13 cellular contexts compared by ENCODE assay signal in genomic region chr20:47857994-47858557, GRCh38.
A peak's percentile ranks its signal among the peaks of the same experiment; 100 is the strongest.
DNase-seq lines count a peak whose midpoint lies in the region; ATAC-seq and TF ChIP-seq lines count a peak whose summit lies in the region.
"Had no signal": no experiment of that assay in that cellular context is flagged by ENCODE, and none has a peak within 500 bp of the region (broad histone marks: within the 10 kb centered on the region; RNA-seq: fewer than 3 reads in every experiment).

No MANE protein-coding gene starts in this region.

- H3K4me1 Mint-ChIP-seq in GM23338, result peaks cover 6% of the 10 kb centered on the region; the same call in 2 of the 3 replicates

- H3K27me3 Mint-ChIP-seq in GM23338 (ENCODE audit: insufficient read depth, low read depth, poor library complexity), result peaks cover 2% of the 10 kb centered on the region

- H3K4me2 ChIP-seq in GM23338, result no peak overlapping the region

- H3K27me3 ChIP-seq in GM23338 (ENCODE audit: insufficient read depth), result no peaks in the 10 kb centered on the region
- H3K27me3 ChIP-seq in rectal smooth muscle tissue (ENCODE audit: control insufficient read depth, insufficient read depth, low read length), result no peaks in the 10 kb centered on the region

- ATAC-seq in GM23338 (no peak), HG02571 (IDR thresholded peaks at IDR 0.05; ENCODE audit: unreplicated experiment) (no peak)
- ATAC-seq: CD8-positive, alpha-beta T cell; stimulated activated naive CD8-positive, alpha-beta T cell treated with anti-CD3 and anti-CD28 coated beads, Interleukin-15, Interleukin-2, amounts not matched to agents 100 U/mL and 50 U/mL, for 24 hours had no signal

- no peaks in the 10 kb centered on the region for H3K4me1 ChIP-seq in GM23338 (ENCODE audit: insufficient read depth)
- peaks cover 17% of the 10 kb centered on the region for H3K4me1 ChIP-seq in rectal smooth muscle tissue (ENCODE audit: control insufficient read depth, insufficient read depth, low read length)

- TF ChIP-seq CTCF in GM23338 (conservative IDR thresholded peaks at IDR 0.05; ENCODE audit: low read depth in 2 of 2), result no peak

- in situ Hi-C loops in KBM-7 (cut with MboI; ENCODE audit: low pct_unique_long_range_greater_than_20kb, low sequenced_read_pairs), result no loop called here

- peak overlapping the region; percentile 81 for H2AFZ ChIP-seq in GM23338

- no peaks in the 10 kb centered on the region for H4K20me1 ChIP-seq in GM23338 (replicated peaks; ENCODE audit: insufficient read depth)

- no peak for DNase-seq in GM23338 (ENCODE audit: low spot score)
- peak; percentile 73 for DNase-seq in NCI-H748 (lab: John Stamatoyannopoulos, UW; ENCODE audit: unreplicated experiment)
- DNase-seq in globus pallidus (ENCODE audit: low spot score), result peak; percentile 7
- no peak for DNase-seq in ureter (ENCODE audit: low spot score)
- no peak for DNase-seq in NCI-H82 (lab: John Stamatoyannopoulos, UW)
- no peak for DNase-seq in KBM-7
- DNase-seq: activated gamma-delta T cell; CD8-positive, alpha-beta T cell; naive B cell; stimulated activated naive CD8-positive, alpha-beta T cell treated with anti-CD3 and anti-CD28 coated beads, Interleukin-15, Interleukin-2, amounts not matched to agents 100 U/mL and 50 U/mL, for 24 hours had no signal

- no peaks in the 10 kb centered on the region for H3F3A ChIP-seq in GM23338 (replicated peaks; ENCODE audit: low read depth)

- no peaks in the 10 kb centered on the region for H3K79me2 ChIP-seq in GM23338 (replicated peaks; ENCODE audit: insufficient read depth)

- H3K4me3 ChIP-seq in GM23338 (no peak overlapping the region), rectal smooth muscle tissue (ENCODE audit: low read length) (no peak overlapping the region)
- H3K4me3 ChIP-seq: GM12878 had no signal

- peaks cover 40% of the 10 kb centered on the region for H3K9me3 Mint-ChIP-seq in GM23338

- H3K4me3 Mint-ChIP-seq in GM23338, result no peak overlapping the region
- H3K4me3 Mint-ChIP-seq: CD8-positive, alpha-beta T cell had no signal

- H3K9me2 ChIP-seq in GM23338 (ENCODE audit: insufficient read depth), result no peaks in the 10 kb centered on the region; the same call in 1 of the 2 replicates

- peaks cover 25% of the 10 kb centered on the region for H3K36me3 Mint-ChIP-seq in GM23338 (ENCODE audit: low read depth)
- H3K36me3 Mint-ChIP-seq: CD8-positive, alpha-beta T cell had no signal

- H3K27ac Mint-ChIP-seq in GM23338, result no peak overlapping the region
- H3K27ac Mint-ChIP-seq: CD8-positive, alpha-beta T cell had no signal

- no peak overlapping the region for H3K9ac ChIP-seq in rectal smooth muscle tissue (ENCODE audit: low read length)

- H3K27ac ChIP-seq in GM23338 (ENCODE audit: low read depth), result no peak overlapping the region
- peak overlapping the region; percentile 81 for H3K27ac ChIP-seq in rectal smooth muscle tissue (ENCODE audit: low read depth, low read length)

- H3K36me3 ChIP-seq in GM23338 (ENCODE audit: insufficient read depth) (no peaks in the 10 kb centered on the region), rectal smooth muscle tissue (ENCODE audit: control insufficient read depth, insufficient read depth, low read length) (no peaks in the 10 kb centered on the region)

TF ChIP-seq in GM23338, 12 proteins besides CTCF, POLR2A, EP300 and RAD21:
- TF ChIP-seq EZH2phosphoT487 (IDR thresholded peaks at IDR 0.05; ENCODE audit: unreplicated experiment) (no peak), JUNB (IDR thresholded peaks at IDR 0.05; ENCODE audit: unreplicated experiment) (no peak), REST (IDR thresholded peaks at IDR 0.05; ENCODE audit: unreplicated experiment) (no peak), NANOG (IDR thresholded peaks at IDR 0.05; ENCODE audit: borderline replicate concordance) (no peak), POLR2AphosphoS5 (IDR thresholded peaks at IDR 0.05; ENCODE audit: low read depth) (no peak), CREB1 (CRISPR knock-in tag; IDR thresholded peaks at IDR 0.05; ENCODE audit: low read depth) (no peak), ZNF331 (CRISPR knock-in tag; IDR thresholded peaks at IDR 0.05; ENCODE audit: low read depth) (no peak)

Comparison
In these comparisons a context has a peak if more than half of its experiments do, and no peak if none do; other contexts are left out.
1. DNase-seq: peak in NCI-H748 (single experiment) and globus pallidus (single experiment); none in GM23338 (single experiment), ureter (single experiment), NCI-H82 (single experiment) and KBM-7 (single experiment).